Comparison of ENCODE assay signal across 8 cellular contexts in genomic region chr16:90077240-90077756, GRCh38. TPM values are rescaled to one million over a fixed set of nuclear protein-coding genes. Genes with fewer than 3 reads are reported as not detected.
DNase-seq lines count a peak whose midpoint lies in the region; ATAC-seq and TF ChIP-seq lines count a peak whose summit lies in the region.

PRDM7 (minus strand) TSS chr16:90077331; CDS start chr16:90075910, 1,421 bp downstream.

- intact Hi-C loops in right cardiac atrium (cut with DNase I) (no loop called here), prostate gland (cut with DNase I) (no loop called here), upper lobe of right lung (cut with DNase I) (no loop called here)

- H3K27ac ChIP-seq in angular gyrus (ENCODE audit: low read depth, low read length) (peak within 1 kb of the TSS; percentile 40), right cardiac atrium (ENCODE audit: low read length) (peak within 1 kb of the TSS; percentile 33), prostate gland (peak within 1 kb of the TSS; percentile 62 to 69), upper lobe of right lung (peak within 1 kb of the TSS; percentile 63)

- TF ChIP-seq CTCF in prostate gland (IDR thresholded peaks at IDR 0.05) (no peak), upper lobe of right lung (IDR thresholded peaks at IDR 0.05) (no peak)

- H3K4me1 ChIP-seq in right cardiac atrium (ENCODE audit: control insufficient read depth, insufficient read depth, low read length) = peaks cover 3% of the 10 kb centered on the region
- H3K4me1 ChIP-seq in prostate gland (replicated peaks) = no peaks in the 10 kb centered on the region
- H3K4me1 ChIP-seq in upper lobe of right lung = peaks cover 12% of the 10 kb centered on the region

- peak; percentile 95 for ATAC-seq in HG02678 (IDR thresholded peaks at IDR 0.05; ENCODE audit: unreplicated experiment)
- peak; percentile 98 for ATAC-seq in right cardiac atrium
- peak; percentile 97 for ATAC-seq in upper lobe of right lung

- H3K27me3 ChIP-seq in right cardiac atrium (ENCODE audit: control insufficient read depth, insufficient read depth) = no peaks in the 10 kb centered on the region
- H3K27me3 ChIP-seq in prostate gland (replicated peaks; ENCODE audit: insufficient read depth) = no peaks in the 10 kb centered on the region
- no peaks in the 10 kb centered on the region for H3K27me3 ChIP-seq in upper lobe of right lung

- DNase-seq in NCI-H128 (lab: John Stamatoyannopoulos, UW; ENCODE audit: unreplicated experiment) (peak; percentile 85), T-helper 1 cell (peak; percentile 84 to 95 (median 91)), right cardiac atrium (peak; percentile 92 to 97 (median 97)), prostate gland (ENCODE audit: low spot score) (peak; percentile 97), upper lobe of right lung (peak; percentile 98)

- TF ChIP-seq POLR2A in prostate gland (IDR thresholded peaks at IDR 0.05) = peak; percentile 45

- H3K4me3 ChIP-seq in GM08714 (ENCODE audit: low read length) (peak within 1 kb of the TSS; percentile 21; the same call in 1 of the 2 replicates), right cardiac atrium (ENCODE audit: low read length) (peak within 1 kb of the TSS; percentile 49), prostate gland (peak within 1 kb of the TSS; percentile 19 to 34), upper lobe of right lung (peak within 1 kb of the TSS; percentile 47)

- H3K36me3 ChIP-seq in prostate gland (no peaks in the 10 kb centered on the region), upper lobe of right lung (no peaks in the 10 kb centered on the region)

- H3K9me3 ChIP-seq in right cardiac atrium (ENCODE audit: control insufficient read depth, low read length) (no peaks in the 10 kb centered on the region), prostate gland (no peaks in the 10 kb centered on the region), upper lobe of right lung (no peaks in the 10 kb centered on the region)

- 2% methylated on average over 32 of the region's 32 CpGs for WGBS in right cardiac atrium
- WGBS in prostate gland = 3% methylated on average over 25 of the region's 32 CpGs

RNA-seq across cellular contexts. Expression of gene PRDM7, which starts in this region (rescaled TPM):
- not detected for total RNA-seq in right cardiac atrium
- polyA plus RNA-seq in right cardiac atrium = not detected
- total RNA-seq in prostate gland = under 1 TPM; 0.09 to 0.28 TPM
- total RNA-seq in upper lobe of right lung = not detected

Comparison
In these comparisons a context has a peak if more than half of its experiments do, and no peak if none do; other contexts are left out.
1. Peak in every context shown above with its lines: DNase-seq, ATAC-seq, H3K4me3 ChIP-seq and H3K27ac ChIP-seq.
2. Peak in DNase-seq, ATAC-seq, H3K4me3 ChIP-seq and H3K27ac ChIP-seq in right cardiac atrium; RNA of the gene not detected or under 1 TPM.
3. Peak in DNase-seq, H3K4me3 ChIP-seq and H3K27ac ChIP-seq in prostate gland; RNA of the gene not detected or under 1 TPM.
4. Peak in DNase-seq, ATAC-seq, H3K4me3 ChIP-seq and H3K27ac ChIP-seq in upper lobe of right lung; RNA of the gene not detected or under 1 TPM.